In genomic region chr1:161502641-161503393, GRCh38 we compare ENCODE assay signal across 24 cellular contexts. TPM values are rescaled to one million over a fixed set of nuclear protein-coding genes. Genes with fewer than 3 reads are reported as not detected.
DNase-seq lines count a peak whose midpoint lies in the region; ATAC-seq, FAIRE-seq and TF ChIP-seq lines count a peak whose summit lies in the region.
"Had no signal": no experiment of that assay in that cellular context is flagged by ENCODE, and none has a peak within 500 bp of the region (broad histone marks: within the 10 kb centered on the region; RNA-seq: fewer than 3 reads in every experiment).

No MANE protein-coding gene starts in this region.

- peaks cover 8% of the 10 kb centered on the region; the same call in 2 of the 3 replicates for H3K36me3 ChIP-seq in K562 (ENCODE audit: control insufficient read depth, insufficient read depth, low read length)
- H3K36me3 ChIP-seq in smooth muscle cell (ENCODE audit: low read depth) = no peaks in the 10 kb centered on the region
- H3K36me3 ChIP-seq: colonic mucosa, tibial artery had no signal

- peak; percentile 87 for FAIRE-seq in K562 (lab: Jason Lieb, UNC)
- FAIRE-seq: keratinocyte had no signal

- H3K27me3 ChIP-seq in K562 (ENCODE audit: control insufficient read depth in 2 of 2, insufficient read depth in 2 of 2, low read length in 2 of 2) = no peaks in the 10 kb centered on the region
- peaks cover 3% of the 10 kb centered on the region for H3K27me3 ChIP-seq in smooth muscle cell (ENCODE audit: low read depth)
- H3K27me3 ChIP-seq: colonic mucosa had no signal

- H3K9ac ChIP-seq in K562 (ENCODE audit: insufficient read depth in 1 of 2, low read depth in 2 of 2, low read length in 2 of 2) = peak overlapping the region in 1 of 2 experiments; percentile 56; a peak in 3 of 4 replicates
- no peak overlapping the region for H3K9ac ChIP-seq in smooth muscle cell (ENCODE audit: low read depth)

- in situ Hi-C loops in K562 (cut with MboI) = no loop called here

- peaks cover 13 to 49% of the 10 kb centered on the region in 2 experiments for H3K4me1 ChIP-seq in K562 (replicated peaks in 1 of 2; ENCODE audit: control insufficient read depth in 2 of 2, insufficient read depth in 2 of 2, low read length in 2 of 2)
- H3K4me1 ChIP-seq in smooth muscle cell (ENCODE audit: low read depth) = peaks cover 7% of the 10 kb centered on the region
- H3K4me1 ChIP-seq: colonic mucosa, tibial artery had no signal

- no peaks in the 10 kb centered on the region for H3F3A ChIP-seq in smooth muscle cell (ENCODE audit: low read depth)

- H3K4me3 Mint-ChIP-seq in stimulated activated naive CD8-positive, alpha-beta T cell treated with anti-CD3 and anti-CD28 coated beads, Interleukin-15, amount 100 ng/mL, for 72 hours = no peak overlapping the region
- H3K4me3 Mint-ChIP-seq: activated B cell treated with CpG ODN at 0.5 μM for 24 hours; activated naive CD8-positive, alpha-beta T cell; activated T-cell treated with anti-CD3 and anti-CD28 coated beads, Interleukin-2, amount 50 U/mL, for 72 hours; B cell; T-helper 1 cell treated with Interleukin-12 subunit alpha and Interleukin-12 subunit beta and Interleukin-4 antibody, amounts not matched to agents 30 μg/mL and 1 μg/mL, for 36 hours had no signal

- intact Hi-C loops in K562 (cut with micrococcal nuclease) = no loop called here

- no peak for TF ChIP-seq RAD21 in K562 (CRISPR knock-in tag; conservative IDR thresholded peaks at IDR 0.05 in 1 of 2, IDR thresholded peaks at IDR 0.05 in 1 of 2)

- ATAC-seq in K562 (peak; percentile 52), HG03175 (IDR thresholded peaks at IDR 0.05; ENCODE audit: unreplicated experiment) (no peak)
- ATAC-seq in stimulated activated naive CD8-positive, alpha-beta T cell treated with anti-CD3 and anti-CD28 coated beads, Interleukin-15, amount 100 ng/mL, for 72 hours = no peak
- ATAC-seq: activated T-cell treated with anti-CD3 and anti-CD28 coated beads, Interleukin-2, amount 50 U/mL, for 72 hours; HCT116 had no signal

- no peak for TF ChIP-seq POLR2A in K562 (conservative IDR thresholded peaks at IDR 0.05)

- peaks cover 67% of the 10 kb centered on the region for H3K27me3 Mint-ChIP-seq in stimulated activated naive CD8-positive, alpha-beta T cell treated with anti-CD3 and anti-CD28 coated beads, Interleukin-15, amount 100 ng/mL, for 72 hours

- H4K20me1 ChIP-seq in K562 (replicated peaks; ENCODE audit: control insufficient read depth, insufficient read depth, low read length) (no peaks in the 10 kb centered on the region), smooth muscle cell (ENCODE audit: low read depth) (no peaks in the 10 kb centered on the region)

- peaks cover 37% of the 10 kb centered on the region for H3K79me2 ChIP-seq in K562 (ENCODE audit: control insufficient read depth, insufficient read depth, low read length)
- H3K79me2 ChIP-seq in smooth muscle cell (ENCODE audit: low read depth) = no peaks in the 10 kb centered on the region

- H3K9me3 ChIP-seq in K562 (replicated peaks; ENCODE audit: control insufficient read depth, insufficient read depth, low read depth, low read length) (no peaks in the 10 kb centered on the region), smooth muscle cell (replicated peaks; ENCODE audit: low read depth) (no peaks in the 10 kb centered on the region)
- H3K9me3 ChIP-seq: colonic mucosa, tibial artery had no signal

- POLR2A ChIA-PET in K562 (lab: Yijun Ruan, JAX) = interaction anchor here (0.6 to 1.6 kb wide), 3 partner anchors 7 to 18 kb away, joined by 3 to 6 read pairs (median 3); no protein-coding TSS in a partner anchor

- peak overlapping the region; percentile 15; the same call in 1 of the 2 replicates for H3K4me2 ChIP-seq in K562 (ENCODE audit: insufficient read depth, low read length)
- peak overlapping the region; percentile 29 for H3K4me2 ChIP-seq in smooth muscle cell

- no peak overlapping the region for H3K4me3 ChIP-seq in K562
- H3K4me3 ChIP-seq in smooth muscle cell = no peak overlapping the region
- H3K4me3 ChIP-seq: colonic mucosa, tibial artery had no signal

- TF ChIP-seq CTCF in K562 (IDR thresholded peaks at IDR 0.05 in 2 of 3, conservative IDR thresholded peaks at IDR 0.05 in 1 of 3; ENCODE audit: insufficient read depth in 2 of 3, low read depth in 1 of 3, low read length in 3 of 3) = no peak
- no peak for TF ChIP-seq CTCF in smooth muscle cell (IDR thresholded peaks at IDR 0.05; ENCODE audit: borderline replicate concordance, insufficient read depth, poor library complexity, severe bottlenecking)

- CTCF ChIA-PET in K562 (lab: Yijun Ruan, JAX; ENCODE audit: low intra/inter-chr PET ratio) = no interaction called here

- no peak overlapping the region for H3K27ac Mint-ChIP-seq in stimulated activated naive CD8-positive, alpha-beta T cell treated with anti-CD3 and anti-CD28 coated beads, Interleukin-15, amount 100 ng/mL, for 72 hours
- H3K27ac Mint-ChIP-seq: activated B cell treated with CpG ODN at 0.5 μM for 24 hours; activated naive CD8-positive, alpha-beta T cell; activated T-cell treated with anti-CD3 and anti-CD28 coated beads, Interleukin-2, amount 50 U/mL, for 72 hours; B cell; T-helper 1 cell treated with Interleukin-12 subunit alpha and Interleukin-12 subunit beta and Interleukin-4 antibody, amounts not matched to agents 30 μg/mL and 1 μg/mL, for 36 hours had no signal

- TF ChIP-seq EP300 in K562 (IDR thresholded peaks at IDR 0.05; ENCODE audit: low read length) = peak; percentile 95

- 0% methylated on average over 1 of the region's 1 CpG for WGBS in K562 (ENCODE audit: insufficient coverage, low coverage, missing lambda C conversion rate)
- WGBS in smooth muscle cell (ENCODE audit: low lambda C conversion rate) = 0% methylated on average over 1 of the region's 1 CpG

- DNase-seq in GDM1 (lab: John Stamatoyannopoulos, UW) = peak; percentile 15
- DNase-seq in MV-4-11 (lab: John Stamatoyannopoulos, UW) = peak; percentile 64
- DNase-seq in K562 (ENCODE audit: extremely low read depth in 1 of 4, low spot score in 3 of 4) = peak; percentile 48 to 90 (median 68)
- no peak for DNase-seq in smooth muscle cell (lab: John Stamatoyannopoulos, UW; ENCODE audit: unreplicated experiment)
- DNase-seq in stimulated activated naive CD8-positive, alpha-beta T cell treated with anti-CD3 and anti-CD28 coated beads, Interleukin-15, amount 100 ng/mL, for 72 hours = no peak
- no peak for DNase-seq in NCI-H82 (lab: John Stamatoyannopoulos, UW)
- DNase-seq: activated B cell treated with CpG ODN at 0.5 μM for 24 hours; activated CD8-positive, alpha-beta memory T cell treated with anti-CD3 and anti-CD28 coated beads for 24 hours; activated T-cell treated with anti-CD3 and anti-CD28 coated beads, Interleukin-2, amount 50 U/mL, for 72 hours; colonic mucosa; foreskin melanocyte; hypothalamus; Karpas-422; NCI-H524 treated with DMSO at 0.1 percent for 48 hours; occipital lobe; retina; SIG-M5; tibial artery had no signal

- peak overlapping the region; percentile 74 for H2AFZ ChIP-seq in K562 (ENCODE audit: low read depth, low read length)
- no peak overlapping the region for H2AFZ ChIP-seq in smooth muscle cell (ENCODE audit: low read depth)

- peaks cover 24% of the 10 kb centered on the region for H3K4me1 Mint-ChIP-seq in stimulated activated naive CD8-positive, alpha-beta T cell treated with anti-CD3 and anti-CD28 coated beads, Interleukin-15, amount 100 ng/mL, for 72 hours

- H3K27ac ChIP-seq in K562 (ENCODE audit: extremely low read depth, low read depth, low read length) (peak overlapping the region; percentile 87), smooth muscle cell (ENCODE audit: low read depth) (no peak overlapping the region)
- H3K27ac ChIP-seq: colonic mucosa, tibial artery had no signal

- no peaks in the 10 kb centered on the region for H3K9me3 Mint-ChIP-seq in stimulated activated naive CD8-positive, alpha-beta T cell treated with anti-CD3 and anti-CD28 coated beads, Interleukin-15, amount 100 ng/mL, for 72 hours
- H3K9me3 Mint-ChIP-seq: activated B cell treated with CpG ODN at 0.5 μM for 24 hours; activated T-cell treated with anti-CD3 and anti-CD28 coated beads, Interleukin-2, amount 50 U/mL, for 72 hours; T-helper 1 cell treated with Interleukin-12 subunit alpha and Interleukin-12 subunit beta and Interleukin-4 antibody, amounts not matched to agents 30 μg/mL and 1 μg/mL, for 36 hours had no signal

- BruUV-seq in K562 (replicated peaks; lab: Mats Ljungman, UMichigan) = no TSS peak

- no peaks in the 10 kb centered on the region for H3K9me1 ChIP-seq in K562 (ENCODE audit: control insufficient read depth, insufficient read depth, low read length)

RNA-seq across cellular contexts. Expression of gene FCGR2A, which starts 2.4 kb away (rescaled TPM):
- total RNA-seq in K562 (2011; cell fraction: chromatin; rRNA removed; ENCODE audit: low replicate concordance) = 389 and 599 TPM in 2 replicates
- 541 and 613 TPM in 2 replicates for total RNA-seq in K562 (2011; cell fraction: nucleolus; rRNA removed)
- total RNA-seq in K562 (2011; cell fraction: nucleoplasm; rRNA removed) = 545 and 616 TPM in 2 replicates
- total RNA-seq in K562 (2014; rRNA removed) (101 and 112 TPM in 2 replicates), K562 (2014; rRNA removed; fragmentation: Illumina TruSeq; extraction: Trizol) (113 and 127 TPM in 2 replicates), K562 (2015; rRNA removed; fragmentation: Illumina TruSeq; extraction: Trizol) (117 and 130 TPM in 2 replicates), K562 (2021) (84.4 and 97.8 TPM in 2 replicates), smooth muscle cell (0.36 TPM in 1 of 2 replicates, not detected in the other)
- polyA plus RNA-seq in K562 (2011; rRNA removed) (373 and 504 TPM in 2 replicates), K562 (2014; fragmentation: Illumina TruSeq; extraction: Trizol) (147 and 151 TPM in 2 replicates), K562 (2014; fragmentation: Nextera tagmentation; extraction: Ambion mirVana) (100 to 1,000 TPM in 1 of 2 experiments, 10 to 100 TPM in 1; 80.0 to 112 TPM), K562 (2014; rRNA removed) (124 and 132 TPM in 2 replicates), smooth muscle cell (0.15 and 0.46 TPM in 2 replicates)
- polyA plus RNA-seq in K562 (2011; cell fraction: cytosol; rRNA removed) = 431 and 516 TPM in 2 replicates
- 298 and 350 TPM in 2 replicates for polyA plus RNA-seq in K562 (2011; cell fraction: nucleus; rRNA removed)
- 85.7 and 203 TPM in 2 replicates for polyA plus RNA-seq in K562 (2012)
- 536 and 660 TPM in 2 replicates for polyA minus RNA-seq in K562 (2011; rRNA and poly(A)+ RNA removed)
- polyA minus RNA-seq in K562 (2011; cell fraction: cytosol; rRNA and poly(A)+ RNA removed) = 195 and 278 TPM in 2 replicates
- polyA minus RNA-seq in K562 (2011; cell fraction: nucleus; rRNA and poly(A)+ RNA removed) = 253 and 509 TPM in 2 replicates

RNA-seq across cellular contexts. Expression of gene HSPA6, which starts 21.5 kb away (rescaled TPM):
- 16.7 and 32.8 TPM in 2 replicates for total RNA-seq in K562 (2011; cell fraction: chromatin; rRNA removed; ENCODE audit: low replicate concordance)
- 22.5 and 30.7 TPM in 2 replicates for total RNA-seq in K562 (2011; cell fraction: nucleolus; rRNA removed)
- 11.7 and 19.8 TPM in 2 replicates for total RNA-seq in K562 (2011; cell fraction: nucleoplasm; rRNA removed)
- total RNA-seq in K562 (2014; rRNA removed) = 3.0 and 3.3 TPM in 2 replicates
- 1.1 and 1.6 TPM in 2 replicates for total RNA-seq in K562 (2014; rRNA removed; fragmentation: Illumina TruSeq; extraction: Trizol)
- total RNA-seq in K562 (2015; rRNA removed; fragmentation: Illumina TruSeq; extraction: Trizol) = 2.3 and 2.4 TPM in 2 replicates
- 3.0 and 3.9 TPM in 2 replicates for total RNA-seq in K562 (2021)
- polyA plus RNA-seq in K562 (2011; rRNA removed) = 10.0 and 14.3 TPM in 2 replicates
- 14.1 and 14.5 TPM in 2 replicates for polyA plus RNA-seq in K562 (2011; cell fraction: cytosol; rRNA removed)
- polyA plus RNA-seq in K562 (2011; cell fraction: nucleus; rRNA removed) = 74.9 and 104 TPM in 2 replicates
- 5.0 and 15.7 TPM in 2 replicates for polyA plus RNA-seq in K562 (2012)
- polyA plus RNA-seq in K562 (2014; fragmentation: Illumina TruSeq; extraction: Trizol) = 2.3 and 2.7 TPM in 2 replicates
- polyA plus RNA-seq in K562 (2014; fragmentation: Nextera tagmentation; extraction: Ambion mirVana) = under 1 TPM; 0.15 to 0.21 TPM
- 4.6 and 4.7 TPM in 2 replicates for polyA plus RNA-seq in K562 (2014; rRNA removed)
- 5.8 and 5.9 TPM in 2 replicates for polyA minus RNA-seq in K562 (2011; rRNA and poly(A)+ RNA removed)
- 2.6 and 3.2 TPM in 2 replicates for polyA minus RNA-seq in K562 (2011; cell fraction: cytosol; rRNA and poly(A)+ RNA removed)
- polyA minus RNA-seq in K562 (2011; cell fraction: nucleus; rRNA and poly(A)+ RNA removed) = 10.4 and 13.9 TPM in 2 replicates
- 0.18 and 0.81 TPM in 2 replicates for total RNA-seq in smooth muscle cell
- polyA plus RNA-seq in smooth muscle cell = 0.14 and 0.45 TPM in 2 replicates

RNA-seq across cellular contexts. Expression of gene FCGR3A, which starts 46.8 kb away (rescaled TPM):
- total RNA-seq in K562 (2011; cell fraction: chromatin; rRNA removed; ENCODE audit: low replicate concordance) = 0.81 and 1.4 TPM in 2 replicates
- total RNA-seq in K562 (2011; cell fraction: nucleolus; rRNA removed) = 0.39 and 0.67 TPM in 2 replicates
- total RNA-seq in K562 (2011; cell fraction: nucleoplasm; rRNA removed) = 1.2 and 1.7 TPM in 2 replicates
- total RNA-seq in K562 (2014; rRNA removed) (0.12 TPM in 1 of 2 replicates, not detected in the other), K562 (2014; rRNA removed; fragmentation: Illumina TruSeq; extraction: Trizol) (not detected in 2 replicates), K562 (2015; rRNA removed; fragmentation: Illumina TruSeq; extraction: Trizol) (0.11 TPM in 2 replicates), K562 (2021) (0.29 and 0.56 TPM in 2 replicates), smooth muscle cell (not detected in 2 replicates)
- polyA plus RNA-seq in K562 (2011; rRNA removed) (0.24 and 0.32 TPM in 2 replicates), K562 (2014; fragmentation: Illumina TruSeq; extraction: Trizol) (0.11 TPM in 1 of 2 replicates, not detected in the other), K562 (2014; fragmentation: Nextera tagmentation; extraction: Ambion mirVana) (under 1 TPM; 0.04 to 0.15 TPM), K562 (2014; rRNA removed) (0.04 and 0.13 TPM in 2 replicates), smooth muscle cell (0.09 TPM in 1 of 2 replicates, not detected in the other)
- 0.04 and 0.18 TPM in 2 replicates for polyA plus RNA-seq in K562 (2011; cell fraction: cytosol; rRNA removed)
- polyA plus RNA-seq in K562 (2011; cell fraction: nucleus; rRNA removed) = 0.37 and 0.51 TPM in 2 replicates
- 0.21 TPM in 2 replicates for polyA plus RNA-seq in K562 (2012)
- polyA minus RNA-seq in K562 (2011; rRNA and poly(A)+ RNA removed) = 0.45 and 0.49 TPM in 2 replicates
- polyA minus RNA-seq in K562 (2011; cell fraction: cytosol; rRNA and poly(A)+ RNA removed) = not detected in 2 replicates
- polyA minus RNA-seq in K562 (2011; cell fraction: nucleus; rRNA and poly(A)+ RNA removed) = 0.54 and 1.1 TPM in 2 replicates
- polyA plus RNA-seq: keratinocyte had no signal

Comparison
In these comparisons a context has a peak if more than half of its experiments do, and no peak if none do; other contexts are left out.
1. DNase-seq: peak in GDM1 (single experiment), MV-4-11 (single experiment) and K562 (4 of 4); none in smooth muscle cell (single experiment), stimulated activated naive CD8-positive, alpha-beta T cell treated with anti-CD3 and anti-CD28 coated beads, Interleukin-15, amount 100 ng/mL, for 72 hours (0 of 2) and NCI-H82 (single experiment).
2. RNA of gene FCGR2A, which starts 2.4 kb away (total RNA-seq): 84.4 to 616 TPM in K562; 0.36 TPM in smooth muscle cell; every median in the first group is over 10 times any median in the second.